ENCODE assay signal across 13 cellular contexts in the genomic region with DNA sequence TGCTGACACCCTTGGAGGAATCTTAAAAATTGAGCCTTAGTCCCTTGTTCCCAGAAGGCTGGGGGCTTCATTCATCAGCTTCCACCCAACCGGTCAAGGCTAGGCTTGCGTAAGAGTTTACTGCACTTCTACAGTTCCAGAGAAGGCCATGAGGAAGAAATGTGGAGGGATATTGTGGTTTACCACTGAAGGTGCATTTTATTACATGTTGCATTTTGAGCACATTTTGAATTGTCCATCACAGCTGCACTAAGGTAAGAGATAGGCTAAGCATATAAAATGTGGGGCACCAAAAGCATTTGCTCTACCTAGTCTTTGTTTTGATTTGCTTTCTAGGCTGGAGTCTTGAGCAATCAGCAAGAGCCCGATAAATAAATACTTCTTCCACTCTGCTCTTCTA.
A peak's percentile ranks its signal among the peaks of the same experiment; 100 is the strongest.
DNase-seq lines count a peak whose midpoint lies in the region; FAIRE-seq and TF ChIP-seq lines count a peak whose summit lies in the region.
"Had no signal": no experiment of that assay in that cellular context is flagged by ENCODE, and none has a peak within 500 bp of the region (broad histone marks: within the 10 kb centered on the region; RNA-seq: fewer than 3 reads in every experiment).

No MANE protein-coding gene starts in this region.

- peak; percentile 60 for DNase-seq in AG10803 (ENCODE audit: low read depth)
- peak; percentile 37 for DNase-seq in M059J (ENCODE audit: low read depth)
- DNase-seq in fibroblast of peridontal ligament (ENCODE audit: extremely low read depth) = peak; percentile 14
- DNase-seq in renal cortical epithelial cell (ENCODE audit: low read depth) = peak; percentile 47
- DNase-seq in MV-4-11 (lab: John Stamatoyannopoulos, UW) = no peak
- DNase-seq in hippocampal formation (lab: John Stamatoyannopoulos, UW) = no peak
- no peak for DNase-seq in urothelium cell line (ENCODE audit: low spot score)
- DNase-seq: ACHN; C1 segment of cervical spinal cord; CD4-positive, alpha-beta T cell; DMS79 had no signal

- H3K4me3 ChIP-seq in AG10803 (ENCODE audit: low read length) = no peak overlapping the region
- H3K4me3 ChIP-seq: GM12878 had no signal

- no peak for FAIRE-seq in urothelium cell line (lab: Jason Lieb, UNC)
- FAIRE-seq: GM12878, GM18507 had no signal

- no peak for TF ChIP-seq CTCF in AG10803 (conservative IDR thresholded peaks at IDR 0.05; ENCODE audit: low read length)

Comparison
In these comparisons a context has a peak if more than half of its experiments do, and no peak if none do; other contexts are left out.
1. DNase-seq: peak in AG10803 (single experiment), M059J (single experiment), fibroblast of peridontal ligament (single experiment) and renal cortical epithelial cell (single experiment); none in MV-4-11 (single experiment), hippocampal formation (0 of 2) and urothelium cell line (single experiment).